8 cellular contexts compared by ENCODE assay signal in the genomic region with DNA sequence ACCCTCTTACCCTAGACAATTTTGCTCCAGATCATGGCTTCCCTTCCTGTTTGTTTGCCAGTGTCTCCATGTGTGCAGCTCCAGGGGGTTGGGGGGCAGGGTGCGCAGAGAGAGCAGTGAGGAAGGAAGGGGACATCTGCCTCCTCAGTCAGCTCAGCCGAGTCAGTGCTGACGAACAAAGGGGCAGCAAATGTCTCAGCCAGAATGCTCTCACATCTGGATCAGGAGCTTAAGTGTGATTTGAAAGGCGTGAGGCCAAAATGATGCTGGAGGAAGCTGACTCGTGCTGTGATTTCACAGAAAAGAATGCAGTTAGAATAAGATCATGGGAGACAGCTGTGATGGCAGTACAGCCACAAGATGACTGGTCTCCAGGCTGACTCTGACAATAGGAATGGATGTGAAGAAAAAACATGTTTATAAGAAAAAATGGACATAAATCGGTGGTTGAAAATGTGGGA. TPM values are rescaled to one million over a fixed set of nuclear protein-coding genes. Genes with fewer than 3 reads are reported as not detected.
A peak's percentile ranks its signal among the peaks of the same experiment; 100 is the strongest.
DNase-seq lines count a peak whose midpoint lies in the region; ATAC-seq and TF ChIP-seq lines count a peak whose summit lies in the region.

No MANE protein-coding gene starts in this region.

- no peak for DNase-seq in Caco-2
- DNase-seq in NCI-H524 treated with DMSO at 0.1 percent for 48 hours (lab: John Stamatoyannopoulos, UW) = peak; percentile 52
- no peak for DNase-seq in chondrocyte (ENCODE audit: low spot score)
- DNase-seq in lower lobe of right lung = no peak
- DNase-seq in NCI-H748 (lab: John Stamatoyannopoulos, UW; ENCODE audit: unreplicated experiment) = no peak
- DNase-seq in COR-L47 (lab: John Stamatoyannopoulos, UW) = no peak
- DNase-seq in HAP-1 (ENCODE audit: low spot score in 2 of 2) = no peak

- H3K36me3 Mint-ChIP-seq in Caco-2 (ENCODE audit: insufficient read depth, unreplicated experiment) (no peaks in the 10 kb centered on the region), chondrocyte (ENCODE audit: low read depth) (no peaks in the 10 kb centered on the region)

- no peaks in the 10 kb centered on the region; the same call in 1 of the 2 replicates for H3K4me1 ChIP-seq in Caco-2
- H3K4me1 ChIP-seq in lower lobe of right lung = peaks cover 7% of the 10 kb centered on the region
- no peaks in the 10 kb centered on the region for H3K4me1 ChIP-seq in HAP-1

- H3K27me3 Mint-ChIP-seq in Caco-2 (ENCODE audit: insufficient read depth, unreplicated experiment) = no peaks in the 10 kb centered on the region
- no peaks in the 10 kb centered on the region for H3K27me3 Mint-ChIP-seq in chondrocyte (ENCODE audit: low read depth)

- POLR2A ChIA-PET in Caco-2 (lab: Charles Lee) = no interaction called here

- peak overlapping the region; percentile 76 for H3K27ac Mint-ChIP-seq in Caco-2 (ENCODE audit: unreplicated experiment)
- H3K27ac Mint-ChIP-seq in chondrocyte (ENCODE audit: unreplicated experiment) = peak overlapping the region; percentile 100

- no peaks in the 10 kb centered on the region for H3K36me3 ChIP-seq in Caco-2 (ENCODE audit: control insufficient read depth, insufficient read depth, low read length)
- H3K36me3 ChIP-seq in lower lobe of right lung = no peaks in the 10 kb centered on the region
- no peaks in the 10 kb centered on the region for H3K36me3 ChIP-seq in HAP-1 (replicated peaks)

- H3K4me1 Mint-ChIP-seq in Caco-2 (ENCODE audit: low read depth, unreplicated experiment) (peaks cover 7% of the 10 kb centered on the region), chondrocyte (ENCODE audit: low read depth) (peaks cover 35% of the 10 kb centered on the region)

- ATAC-seq in lower lobe of right lung = peak; percentile 55 to 60

- H3K9me3 Mint-ChIP-seq in Caco-2 (ENCODE audit: unreplicated experiment) = no peaks in the 10 kb centered on the region
- no peaks in the 10 kb centered on the region for H3K9me3 Mint-ChIP-seq in chondrocyte (ENCODE audit: low read depth)

- in situ Hi-C loops in HAP-1 (cut with MboI; ENCODE audit: low sequenced_read_pairs) = no loop called here

- peak overlapping the region; percentile 7 for H3K27ac ChIP-seq in lower lobe of right lung
- peak overlapping the region; percentile 57 for H3K27ac ChIP-seq in temporal lobe (ENCODE audit: low read depth, low read length)

- no TSS peak for BruUV-seq in Caco-2 (replicated peaks; lab: Mats Ljungman, UMichigan)

- H3K4me3 Mint-ChIP-seq in Caco-2 (ENCODE audit: unreplicated experiment) (no peak overlapping the region), chondrocyte (ENCODE audit: unreplicated experiment) (peak overlapping the region; percentile 66)

- H3K4me3 ChIP-seq in Caco-2 (ENCODE audit: low read depth, low read length) (no peak overlapping the region), lower lobe of right lung (no peak overlapping the region), HAP-1 (no peak overlapping the region)

- H3K9me3 ChIP-seq in Caco-2 = no peaks in the 10 kb centered on the region
- no peaks in the 10 kb centered on the region for H3K9me3 ChIP-seq in lower lobe of right lung
- H3K9me3 ChIP-seq in HAP-1 = no peaks in the 10 kb centered on the region

- TF ChIP-seq CTCF in Caco-2 (IDR thresholded peaks at IDR 0.05; ENCODE audit: insufficient read depth in 1 of 2, low read depth in 1 of 2, low read length in 1 of 2, severe bottlenecking in 1 of 2, unreplicated experiment in 1 of 2) (no peak), chondrocyte (IDR thresholded peaks at IDR 0.05) (no peak), lower lobe of right lung (IDR thresholded peaks at IDR 0.05) (no peak)

- intact Hi-C loops in Caco-2 (cut with micrococcal nuclease; ENCODE audit: unreplicated experiment) (no loop called here), lower lobe of right lung (cut with DNase I) (no loop called here)

- CTCF ChIA-PET in Caco-2 (lab: Charles Lee) = no interaction called here

- H3K27me3 ChIP-seq in Caco-2 (replicated peaks; ENCODE audit: control insufficient read depth, insufficient read depth, low read length) = no peaks in the 10 kb centered on the region
- no peaks in the 10 kb centered on the region for H3K27me3 ChIP-seq in lower lobe of right lung (ENCODE audit: low read depth)
- no peaks in the 10 kb centered on the region for H3K27me3 ChIP-seq in HAP-1 (ENCODE audit: low read depth)

RNA-seq across cellular contexts. Expression of gene CDK17, which starts 27.1 kb away (rescaled TPM):
- total RNA-seq in Caco-2 (2022) (11.5 and 11.7 TPM in 2 replicates), chondrocyte (26.8 to 28.5 TPM (median 26.9 TPM) in 3 replicates), lower lobe of right lung (41.7 TPM), temporal lobe (115 TPM)
